Comparison of ENCODE assay signal across 1 cellular context in the genomic region with DNA sequence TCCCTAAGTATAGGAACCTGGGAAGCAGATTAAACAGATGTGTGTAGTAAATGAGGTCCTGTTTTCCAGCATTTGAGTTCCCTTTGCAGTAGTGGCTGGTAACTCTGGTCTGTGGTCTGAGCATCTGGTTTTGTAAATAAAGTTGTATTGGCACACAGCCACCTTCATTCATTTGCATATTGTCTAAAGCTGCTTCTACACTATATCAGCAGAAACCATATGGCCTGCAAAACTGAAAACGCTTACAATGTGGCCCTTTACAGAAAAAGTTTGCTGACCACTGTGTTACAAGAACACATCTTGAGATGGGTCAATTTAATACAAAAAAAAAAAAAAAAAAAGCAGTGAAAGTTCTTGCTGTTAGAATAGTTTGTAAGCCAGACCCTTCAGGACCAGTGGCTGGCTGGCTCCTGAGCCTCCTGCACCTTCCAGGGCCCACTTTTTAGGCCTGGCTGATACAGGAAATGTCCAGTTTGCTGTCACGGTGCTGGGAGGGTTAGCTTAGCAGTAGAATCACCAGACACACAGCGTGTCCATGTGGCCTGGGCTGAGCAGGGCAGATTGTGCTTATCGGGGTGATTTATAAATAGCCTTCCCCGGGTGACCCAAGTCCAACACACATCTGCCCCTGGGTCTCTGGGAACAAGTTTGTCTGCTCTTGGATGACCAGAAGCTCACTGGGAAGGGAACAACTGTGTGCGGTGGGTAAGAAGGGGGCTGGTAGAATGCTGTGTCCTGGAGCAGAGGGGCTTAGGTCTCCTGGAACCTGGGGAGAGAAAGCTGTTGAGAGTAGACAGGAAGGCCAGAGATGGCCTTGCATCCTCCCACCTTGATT.
TF ChIP-seq lines count a peak whose summit lies in the region.

No MANE protein-coding gene starts in this region.

TF ChIP-seq in SK-N-SH, 30 proteins besides CTCF, POLR2A, EP300 and RAD21 (continued from another document):
- TF ChIP-seq, protein P1, sequence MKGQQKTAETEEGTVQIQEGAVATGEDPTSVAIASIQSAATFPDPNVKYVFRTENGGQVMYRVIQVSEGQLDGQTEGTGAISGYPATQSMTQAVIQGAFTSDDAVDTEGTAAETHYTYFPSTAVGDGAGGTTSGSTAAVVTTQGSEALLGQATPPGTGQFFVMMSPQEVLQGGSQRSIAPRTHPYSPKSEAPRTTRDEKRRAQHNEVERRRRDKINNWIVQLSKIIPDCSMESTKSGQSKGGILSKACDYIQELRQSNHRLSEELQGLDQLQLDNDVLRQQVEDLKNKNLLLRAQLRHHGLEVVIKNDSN (IDR thresholded peaks at IDR 0.05; ENCODE audit: borderline replicate concordance, low read depth): no peak
- TF ChIP-seq FOXJ3 (CRISPR knock-in tag; IDR thresholded peaks at IDR 0.05) (peak; percentile 28; the same call in 1 of the 2 replicates), GATA2 (CRISPR knock-in tag; IDR thresholded peaks at IDR 0.05) (peak; percentile 33), NRF1 (IDR thresholded peaks at IDR 0.05; ENCODE audit: low read depth, low read length) (no peak), CHD2 (IDR thresholded peaks at IDR 0.05; ENCODE audit: low read length, partially characterized antibody) (peak; percentile 46)
- TF ChIP-seq, protein P2, sequence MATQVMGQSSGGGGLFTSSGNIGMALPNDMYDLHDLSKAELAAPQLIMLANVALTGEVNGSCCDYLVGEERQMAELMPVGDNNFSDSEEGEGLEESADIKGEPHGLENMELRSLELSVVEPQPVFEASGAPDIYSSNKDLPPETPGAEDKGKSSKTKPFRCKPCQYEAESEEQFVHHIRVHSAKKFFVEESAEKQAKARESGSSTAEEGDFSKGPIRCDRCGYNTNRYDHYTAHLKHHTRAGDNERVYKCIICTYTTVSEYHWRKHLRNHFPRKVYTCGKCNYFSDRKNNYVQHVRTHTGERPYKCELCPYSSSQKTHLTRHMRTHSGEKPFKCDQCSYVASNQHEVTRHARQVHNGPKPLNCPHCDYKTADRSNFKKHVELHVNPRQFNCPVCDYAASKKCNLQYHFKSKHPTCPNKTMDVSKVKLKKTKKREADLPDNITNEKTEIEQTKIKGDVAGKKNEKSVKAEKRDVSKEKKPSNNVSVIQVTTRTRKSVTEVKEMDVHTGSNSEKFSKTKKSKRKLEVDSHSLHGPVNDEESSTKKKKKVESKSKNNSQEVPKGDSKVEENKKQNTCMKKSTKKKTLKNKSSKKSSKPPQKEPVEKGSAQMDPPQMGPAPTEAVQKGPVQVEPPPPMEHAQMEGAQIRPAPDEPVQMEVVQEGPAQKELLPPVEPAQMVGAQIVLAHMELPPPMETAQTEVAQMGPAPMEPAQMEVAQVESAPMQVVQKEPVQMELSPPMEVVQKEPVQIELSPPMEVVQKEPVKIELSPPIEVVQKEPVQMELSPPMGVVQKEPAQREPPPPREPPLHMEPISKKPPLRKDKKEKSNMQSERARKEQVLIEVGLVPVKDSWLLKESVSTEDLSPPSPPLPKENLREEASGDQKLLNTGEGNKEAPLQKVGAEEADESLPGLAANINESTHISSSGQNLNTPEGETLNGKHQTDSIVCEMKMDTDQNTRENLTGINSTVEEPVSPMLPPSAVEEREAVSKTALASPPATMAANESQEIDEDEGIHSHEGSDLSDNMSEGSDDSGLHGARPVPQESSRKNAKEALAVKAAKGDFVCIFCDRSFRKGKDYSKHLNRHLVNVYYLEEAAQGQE (IDR thresholded peaks at IDR 0.05; ENCODE audit: low read depth, low read length): no peak
- TF ChIP-seq, protein P3, sequence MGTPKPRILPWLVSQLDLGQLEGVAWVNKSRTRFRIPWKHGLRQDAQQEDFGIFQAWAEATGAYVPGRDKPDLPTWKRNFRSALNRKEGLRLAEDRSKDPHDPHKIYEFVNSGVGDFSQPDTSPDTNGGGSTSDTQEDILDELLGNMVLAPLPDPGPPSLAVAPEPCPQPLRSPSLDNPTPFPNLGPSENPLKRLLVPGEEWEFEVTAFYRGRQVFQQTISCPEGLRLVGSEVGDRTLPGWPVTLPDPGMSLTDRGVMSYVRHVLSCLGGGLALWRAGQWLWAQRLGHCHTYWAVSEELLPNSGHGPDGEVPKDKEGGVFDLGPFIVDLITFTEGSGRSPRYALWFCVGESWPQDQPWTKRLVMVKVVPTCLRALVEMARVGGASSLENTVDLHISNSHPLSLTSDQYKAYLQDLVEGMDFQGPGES (IDR thresholded peaks at IDR 0.05; ENCODE audit: low read depth, low read length): no peak
